18 cellular contexts compared by ENCODE assay signal in genomic region chr15:88899251-88899650, GRCh38. TPM values are rescaled to one million over a fixed set of nuclear protein-coding genes. Genes with fewer than 3 reads are reported as not detected.
DNase-seq lines count a peak whose midpoint lies in the region; ATAC-seq and TF ChIP-seq lines count a peak whose summit lies in the region.
"Had no signal": no experiment of that assay in that cellular context is flagged by ENCODE, and none has a peak within 500 bp of the region (broad histone marks: within the 10 kb centered on the region; RNA-seq: fewer than 3 reads in every experiment).

No MANE protein-coding gene starts in this region.

- in situ Hi-C loops in ACHN (cut with HindIII; ENCODE audit: low pct_ligation_motif_present, low pct_unique_long_range_greater_than_20kb, low sequenced_read_pairs): no loop called here

- no peak overlapping the region for H3K18ac ChIP-seq in neuronal stem cell (ENCODE audit: low read length)

- TF ChIP-seq CTCF in cardiac muscle cell (IDR thresholded peaks at IDR 0.05; ENCODE audit: low read depth, low read length) (no peak), RWPE2 (IDR thresholded peaks at IDR 0.05; ENCODE audit: poor library complexity, severe bottlenecking) (no peak)

- WGBS in neuronal stem cell (ENCODE audit: extremely low coverage in 2 of 2, insufficient read length in 2 of 2, insufficient replicate concordance in 1 of 2), 2 donors: no CpG with 5 or more reads among the region's 9 CpGs

- H3K9ac ChIP-seq in neuronal stem cell (ENCODE audit: low read depth, low read length, poor library complexity) (no peak overlapping the region), skeletal muscle tissue (ENCODE audit: low read depth in 1 of 3, low read length in 3 of 3) (no peak overlapping the region)

- no peak overlapping the region for H3K4ac ChIP-seq in neuronal stem cell (ENCODE audit: low read length)

- ATAC-seq in left cardiac atrium (no peak), RWPE2 (ENCODE audit: low read depth) (no peak), GM18861 (IDR thresholded peaks at IDR 0.05; ENCODE audit: unreplicated experiment) (no peak)

- no peak overlapping the region for H2BK12ac ChIP-seq in neuronal stem cell (ENCODE audit: low read length)

- H3K14ac ChIP-seq in neuronal stem cell (ENCODE audit: low read length): no peak overlapping the region

- no peak overlapping the region for H4K8ac ChIP-seq in neuronal stem cell (ENCODE audit: low read depth, low read length)

- no peak overlapping the region for H4K91ac ChIP-seq in neuronal stem cell (ENCODE audit: low read depth, low read length, poor library complexity)

- peaks cover 5% of the 10 kb centered on the region for H3K79me1 ChIP-seq in neuronal stem cell (ENCODE audit: low read depth, low read length)

- no peak overlapping the region for H2BK5ac ChIP-seq in neuronal stem cell (ENCODE audit: low read length)

- H2AK5ac ChIP-seq in neuronal stem cell (ENCODE audit: low read depth, low read length): no peak overlapping the region

- H3K27me3 ChIP-seq in cardiac muscle cell (peaks cover 7% of the 10 kb centered on the region), RWPE2 (ENCODE audit: insufficient read depth, poor library complexity, severe bottlenecking) (no peaks in the 10 kb centered on the region), neuronal stem cell (ENCODE audit: control insufficient read depth in 3 of 3, insufficient read depth in 3 of 3, low read depth in 1 of 3, low read length in 3 of 3) (peaks cover 0 to 15% (median 12%) of the 10 kb centered on the region in 3 experiments), skeletal muscle tissue (ENCODE audit: control insufficient read depth in 3 of 3, insufficient read depth in 3 of 3, low read length in 3 of 3) (peaks cover 6 to 11% (median 9%) of the 10 kb centered on the region in 3 donors)

- H3K4me1 ChIP-seq in cardiac muscle cell (ENCODE audit: low read depth): peaks cover 16% of the 10 kb centered on the region
- no peaks in the 10 kb centered on the region for H3K4me1 ChIP-seq in RWPE2 (ENCODE audit: insufficient read depth, poor library complexity, severe bottlenecking)
- H3K4me1 ChIP-seq in neuronal stem cell (ENCODE audit: control insufficient read depth in 2 of 2, insufficient read depth in 1 of 2, low read depth in 1 of 2, low read length in 2 of 2): peaks cover 19 to 25% of the 10 kb centered on the region in 2 donors
- peaks cover 29 to 66% (median 65%) of the 10 kb centered on the region in 3 donors for H3K4me1 ChIP-seq in skeletal muscle tissue (ENCODE audit: control insufficient read depth in 3 of 3, insufficient read depth in 3 of 3, low read length in 3 of 3)

- H2BK120ac ChIP-seq in neuronal stem cell (ENCODE audit: low read depth, low read length): no peak overlapping the region

- H3K23ac ChIP-seq in neuronal stem cell (ENCODE audit: low read depth, low read length, poor library complexity): no peak overlapping the region

- H3K27ac ChIP-seq in cardiac muscle cell: peak overlapping the region; percentile 48
- no peak overlapping the region for H3K27ac ChIP-seq in RWPE2 (ENCODE audit: poor library complexity, severe bottlenecking)
- H3K27ac ChIP-seq in neuronal stem cell (replicated peaks; ENCODE audit: low read length): no peak overlapping the region
- peak overlapping the region; percentile 5 for H3K27ac ChIP-seq in skeletal muscle tissue (ENCODE audit: low read depth, low read length)
- H3K27ac ChIP-seq: PC-9 had no signal

- intact Hi-C loops in left cardiac atrium (cut with DNase I): loop anchor here in 1 of 2 donors (10.0 kb wide), 1 partner anchor 274 kb away; the partner anchor contains the start of gene AEN

- H3K4me2 ChIP-seq in neuronal stem cell (ENCODE audit: insufficient read depth, low read length, poor library complexity, severe bottlenecking): no peak overlapping the region
- H3K4me2 ChIP-seq: PC-9 had no signal

- H3K4me3 ChIP-seq in cardiac muscle cell (no peak overlapping the region), RWPE2 (ENCODE audit: severe bottlenecking) (no peak overlapping the region), neuronal stem cell (ENCODE audit: low read length in 2 of 2) (no peak overlapping the region), skeletal muscle tissue (ENCODE audit: low read length in 3 of 3) (no peak overlapping the region)
- H3K4me3 ChIP-seq: PC-9 had no signal

- no peak overlapping the region for H2AFZ ChIP-seq in neuronal stem cell (ENCODE audit: low read length)
- H2AFZ ChIP-seq: PC-9 had no signal

- H3K36me3 ChIP-seq in cardiac muscle cell (peaks cover 24% of the 10 kb centered on the region), RWPE2 (ENCODE audit: low read depth) (peaks cover 31% of the 10 kb centered on the region), neuronal stem cell (replicated peaks in 1 of 2; ENCODE audit: control insufficient read depth in 2 of 2, insufficient read depth in 2 of 2, low read length in 2 of 2) (peaks cover 30 to 44% of the 10 kb centered on the region in 2 donors), skeletal muscle tissue (ENCODE audit: control insufficient read depth in 3 of 3, insufficient read depth in 3 of 3, low read length in 3 of 3) (peaks cover 34 to 42% (median 39%) of the 10 kb centered on the region in 3 donors)

- H3K9me3 ChIP-seq in cardiac muscle cell (ENCODE audit: low read depth) (no peaks in the 10 kb centered on the region), RWPE2 (ENCODE audit: severe bottlenecking) (no peaks in the 10 kb centered on the region), neuronal stem cell (replicated peaks in 1 of 2; ENCODE audit: control insufficient read depth in 2 of 2, insufficient read depth in 1 of 2, low read depth in 1 of 2, low read length in 2 of 2) (no peaks in the 10 kb centered on the region), skeletal muscle tissue (ENCODE audit: control insufficient read depth in 3 of 3, low read length in 3 of 3) (no peaks in the 10 kb centered on the region)

- DNase-seq in cardiac muscle cell (ENCODE audit: low read depth in 1 of 2, low spot score in 1 of 2): no peak
- DNase-seq in left cardiac atrium: no peak
- peak; percentile 76 for DNase-seq in RWPE2 (ENCODE audit: low spot score)
- DNase-seq in neuronal stem cell (ENCODE audit: low spot score): no peak
- DNase-seq in ACHN: no peak
- no peak for DNase-seq in NCI-H526 (lab: John Stamatoyannopoulos, UW)
- DNase-seq: 8988T; CD4-positive, CD25-positive, alpha-beta regulatory T cell; DMS153; GF-D8; HCEC 1CT; Kasumi-1; NCI-H1092 treated with DMSO at 0.1 percent for 48 hours; NCI-H2081 treated with DMSO at 0.1 percent for 48 hours; NCI-H82; PC-9 had no signal

- H2BK15ac ChIP-seq in neuronal stem cell (ENCODE audit: low read length): peak overlapping the region; percentile 87

RNA-seq across cellular contexts. Expression of gene HAPLN3, which starts 3.9 kb away (rescaled TPM):
- 9.9 and 21.7 TPM in 2 replicates for total RNA-seq in cardiac muscle cell
- polyA plus RNA-seq in cardiac muscle cell: 6.8 and 8.1 TPM in 2 replicates
- 1 to 10 TPM; 3.3 to 7.2 TPM for total RNA-seq in left cardiac atrium
- 14.9 TPM for polyA plus RNA-seq in neuronal stem cell (2013, experiment 1 of 2)
- polyA plus RNA-seq in neuronal stem cell (2013, experiment 2 of 2): 14.3 TPM
- 6.3 TPM for total RNA-seq in skeletal muscle tissue

RNA-seq across cellular contexts. Expression of gene MFGE8, which starts 13.9 kb away (rescaled TPM):
- total RNA-seq in cardiac muscle cell: 300 and 307 TPM in 2 replicates
- polyA plus RNA-seq in cardiac muscle cell: 286 and 326 TPM in 2 replicates
- 100 to 1,000 TPM; 250 to 412 TPM for total RNA-seq in left cardiac atrium
- 104 TPM for polyA plus RNA-seq in neuronal stem cell (2013, experiment 1 of 2)
- polyA plus RNA-seq in neuronal stem cell (2013, experiment 2 of 2): 101 TPM
- 35.0 TPM for total RNA-seq in skeletal muscle tissue

Comparison
In these comparisons a context has a peak if more than half of its experiments do, and no peak if none do; other contexts are left out.
1. H3K27ac ChIP-seq: peak in cardiac muscle cell (single experiment) and skeletal muscle tissue (single experiment); none in RWPE2 (single experiment) and neuronal stem cell (single experiment).